ENCODE assay signal across 34 cellular contexts in genomic region chr14:77866932-77867331, GRCh38.
"Had no signal": no experiment of that assay in that cellular context is flagged by ENCODE, and none has a peak within 500 bp of the region (broad histone marks: within the 10 kb centered on the region; RNA-seq: fewer than 3 reads in every experiment).

No MANE protein-coding gene starts in this region.

- DNase-seq: Karpas-422, Kasumi-1, KG1, MG63, MM.1S, MV-4-11, NCI-H1048, NCI-H1092, NCI-H1092 treated with DMSO at 0.1 percent for 48 hours, NCI-H1105, NCI-H1105 treated with DMSO at 0.1 percent for 48 hours, NCI-H1417, NCI-H1417 treated with DMSO at 0.1 percent for 48 hours, NCI-H1436, NCI-H1436 treated with DMSO at 0.1 percent for 48 hours, NCI-H146, NCI-H1694, NCI-H1694 treated with DMSO at 0.1 percent for 48 hours, NCI-H187, NCI-H187 treated with DMSO at 0.1 percent for 48 hours, NCI-H1930, NCI-H2029, NCI-H2029 treated with DMSO at 0.1 percent for 48 hours, NCI-H2081, NCI-H2081 treated with DMSO at 0.1 percent for 48 hours, NCI-H2107, NCI-H2171, NCI-H2171 treated with DMSO at 0.1 percent for 48 hours, NCI-H2227 treated with DMSO at 0.1 percent for 48 hours, NCI-H226, NCI-H345, NCI-H446, NCI-H446 treated with DMSO at 0.1 percent for 48 hours, NCI-H510A had no signal
